In genomic region chr14:101669629-101670028, GRCh38 we compare ENCODE assay signal across 1 cellular context.
TF ChIP-seq lines count a peak whose summit lies in the region.

No MANE protein-coding gene starts in this region.

TF ChIP-seq in HEK293, 187 proteins besides CTCF, POLR2A, EP300 and RAD21 (continued from another document):
- TF ChIP-seq ZNF37A (tag by site-specific recombination; IDR thresholded peaks at IDR 0.05) = no peak
